Comparison of ENCODE assay signal across 20 cellular contexts in the genomic region with DNA sequence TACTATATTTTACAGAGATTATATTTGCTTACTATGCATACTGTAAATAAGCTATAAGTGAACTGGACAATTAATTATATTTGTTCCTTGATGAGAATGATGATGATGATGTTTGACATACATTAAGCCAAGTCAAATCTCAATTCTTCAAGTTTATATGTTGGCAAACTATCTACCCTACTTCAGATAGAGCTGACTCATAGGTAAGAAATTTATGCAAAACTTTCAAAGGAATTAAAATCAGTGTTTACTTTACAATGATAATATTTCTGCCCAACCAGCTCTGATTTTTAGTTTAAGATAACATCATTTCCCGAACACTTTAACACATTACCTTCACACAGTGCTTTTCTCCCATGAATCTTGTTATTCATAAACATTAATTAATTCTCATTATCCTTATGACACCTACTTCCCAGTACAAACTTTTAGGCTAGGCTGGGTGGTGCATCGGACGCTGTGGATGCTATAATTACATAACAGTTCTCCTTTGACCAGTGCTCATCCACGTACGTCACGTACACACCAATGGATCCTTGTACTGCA. TPM values are rescaled to one million over a fixed set of nuclear protein-coding genes. Genes with fewer than 3 reads are reported as not detected.
"Had no signal": no experiment of that assay in that cellular context is flagged by ENCODE, and none has a peak within 500 bp of the region (broad histone marks: within the 10 kb centered on the region; RNA-seq: fewer than 3 reads in every experiment).

No MANE protein-coding gene starts in this region.

- DNase-seq: effector CD8-positive, alpha-beta T cell; endodermal cell; foreskin keratinocyte; hypothalamus; left ventricle myocardium superior; lower lobe of right lung; natural killer cell; occipital lobe; ovary; posterior cingulate gyrus; psoas muscle; right cardiac atrium; sigmoid colon; stimulated activated CD4-positive, alpha-beta T cell treated with anti-CD3 and anti-CD28 coated beads, Interleukin-2, amount 100 ng/mL, for 24 hours; stimulated activated CD4-positive, alpha-beta T cell treated with anti-CD3 and anti-CD28 coated beads, Interleukin-4, amount 100 ng/mL, for 24 hours; stimulated activated naive CD4-positive, alpha-beta T cell treated with Interleukin-2 at 50 U/mL for 16 hours; stomach; thyroid gland; trophoblast cell had no signal

RNA-seq across cellular contexts. Expression of a gene that starts 18.4 kb away (rescaled TPM):
- total RNA-seq: mononuclear cell had no signal
